ENCODE assay signal across 18 cellular contexts in genomic region chr6:39876826-39877225, GRCh38.
"Had no signal": no experiment of that assay in that cellular context is flagged by ENCODE, and none has a peak within 500 bp of the region (broad histone marks: within the 10 kb centered on the region; RNA-seq: fewer than 3 reads in every experiment).

No MANE protein-coding gene starts in this region.

- H3K79me2 ChIP-seq: hepatocyte had no signal

- H3K9me3 Mint-ChIP-seq: dendritic cell treated with granulocyte-macrophage colony-stimulating factor and Interleukin-4, amounts not matched to agents 40 ng/mL and 50 ng/mL, for 4 days; naive thymus-derived CD8-positive, alpha-beta T cell had no signal

- H3K4me3 Mint-ChIP-seq: dendritic cell treated with granulocyte-macrophage colony-stimulating factor and Interleukin-4, amounts not matched to agents 40 ng/mL and 50 ng/mL, for 4 days; naive thymus-derived CD8-positive, alpha-beta T cell had no signal

- H3K27ac ChIP-seq: foreskin keratinocyte, hepatocyte, neutrophil, ovary, tibial nerve had no signal

- H3K36me3 Mint-ChIP-seq: naive thymus-derived CD8-positive, alpha-beta T cell had no signal

- H3K27me3 Mint-ChIP-seq: dendritic cell treated with granulocyte-macrophage colony-stimulating factor and Interleukin-4, amounts not matched to agents 40 ng/mL and 50 ng/mL, for 4 days had no signal

- H3K4me1 Mint-ChIP-seq: naive thymus-derived CD8-positive, alpha-beta T cell had no signal

- H3K4me3 ChIP-seq: esophagus squamous epithelium, hepatocyte, mucosa of descending colon, ovary, stomach, tibial nerve had no signal

- H2AFZ ChIP-seq: hepatocyte had no signal

- H3K36me3 ChIP-seq: ovary had no signal

- H3K4me2 ChIP-seq: hepatocyte had no signal

- H3K27ac Mint-ChIP-seq: dendritic cell treated with granulocyte-macrophage colony-stimulating factor and Interleukin-4, amounts not matched to agents 40 ng/mL and 50 ng/mL, for 4 days had no signal

- H3K27me3 ChIP-seq: esophagus squamous epithelium, foreskin keratinocyte, hepatocyte, neutrophil, ovary, stomach, tibial nerve had no signal

- H3K9me3 ChIP-seq: esophagus squamous epithelium, mucosa of descending colon, neutrophil, ovary, stomach, tibial nerve had no signal

- H3K4me1 ChIP-seq: foreskin keratinocyte had no signal

- ATAC-seq: foreskin keratinocyte; mucosa of descending colon; naive thymus-derived CD8-positive, alpha-beta T cell had no signal

- DNase-seq: central memory CD4-positive, alpha-beta T cell; esophagus squamous epithelium; foreskin keratinocyte; kidney; left cardiac atrium; mammary epithelial cell; mucosa of descending colon; naive thymus-derived CD8-positive, alpha-beta T cell; ovary; right cardiac atrium; small intestine; stimulated activated CD4-positive, alpha-beta T cell treated with anti-CD3 and anti-CD28 coated beads, Interleukin-12 subunit alpha, Interleukin-12 subunit beta, amount 100 ng/mL, for 4 hours; stimulated activated naive CD4-positive, alpha-beta T cell; stomach had no signal
